In genomic region chr17:81365148-81365600, GRCh38 we compare ENCODE assay signal across 8 cellular contexts. TPM values are rescaled to one million over a fixed set of nuclear protein-coding genes. Genes with fewer than 3 reads are reported as not detected.
A peak's percentile ranks its signal among the peaks of the same experiment; 100 is the strongest.
DNase-seq lines count a peak whose midpoint lies in the region; ATAC-seq and TF ChIP-seq lines count a peak whose summit lies in the region.

No MANE protein-coding gene starts in this region.

- H3K4me3 Mint-ChIP-seq in activated naive CD8-positive, alpha-beta T cell, result peak overlapping the region; percentile 46

- H3K36me3 Mint-ChIP-seq in activated naive CD8-positive, alpha-beta T cell, result no peaks in the 10 kb centered on the region

- peak overlapping the region; percentile 12 to 27 for H3K4me3 ChIP-seq in right atrium auricular region
- peak overlapping the region; percentile 42 for H3K4me3 ChIP-seq in skeletal muscle satellite cell (ENCODE audit: low read length)
- no peak overlapping the region for H3K4me3 ChIP-seq in HAP-1

- H3K9me3 ChIP-seq in right atrium auricular region (no peaks in the 10 kb centered on the region), skeletal muscle satellite cell (replicated peaks; ENCODE audit: low read length) (no peaks in the 10 kb centered on the region), HAP-1 (no peaks in the 10 kb centered on the region)

- no peaks in the 10 kb centered on the region for H3K9me3 Mint-ChIP-seq in activated naive CD8-positive, alpha-beta T cell (ENCODE audit: low read depth)

- H3K4me1 ChIP-seq in right atrium auricular region (peaks cover 0 to 19% of the 10 kb centered on the region in 2 donors), skeletal muscle satellite cell (ENCODE audit: control insufficient read depth, insufficient read depth, low read length) (peaks cover 16% of the 10 kb centered on the region), HAP-1 (peaks cover 6% of the 10 kb centered on the region)

- H3K27me3 Mint-ChIP-seq in activated naive CD8-positive, alpha-beta T cell, result peaks cover 22% of the 10 kb centered on the region

- peaks cover 16% of the 10 kb centered on the region for H3K4me1 Mint-ChIP-seq in activated naive CD8-positive, alpha-beta T cell (ENCODE audit: low read depth)

- DNase-seq in Right ventricle myocardium inferior (ENCODE audit: missing footprints) (peak; percentile 68), cardiac septum (ENCODE audit: low spot score) (no peak), right atrium auricular region (ENCODE audit: low spot score) (peak; percentile 79), HAP-1 (ENCODE audit: low spot score in 2 of 2) (no peak)

- H3K4me2 ChIP-seq in skeletal muscle satellite cell (ENCODE audit: low read length), result peak overlapping the region; percentile 73

- in situ Hi-C loops in HAP-1 (cut with MboI; ENCODE audit: low sequenced_read_pairs), result no loop called here

- no peak overlapping the region for H3K27ac Mint-ChIP-seq in activated naive CD8-positive, alpha-beta T cell

- H3K27ac ChIP-seq in right atrium auricular region, result peak overlapping the region in 1 of 2 donors; percentile 12

- intact Hi-C loops in Right ventricle myocardium inferior (cut with DNase I) (no loop called here), cardiac septum (cut with DNase I) (no loop called here)

- H3K9ac ChIP-seq in skeletal muscle satellite cell (ENCODE audit: low read depth, low read length), result no peak overlapping the region

- TF ChIP-seq CTCF in right atrium auricular region (IDR thresholded peaks at IDR 0.05), result no peak

- H3K36me3 ChIP-seq in right atrium auricular region (no peaks in the 10 kb centered on the region), skeletal muscle satellite cell (ENCODE audit: insufficient read depth, low read length) (no peaks in the 10 kb centered on the region), HAP-1 (replicated peaks) (peaks cover 3% of the 10 kb centered on the region; the same call in 1 of the 2 replicates)

- ATAC-seq in Right ventricle myocardium inferior (peak; percentile 65), HG02938 (IDR thresholded peaks at IDR 0.05; ENCODE audit: unreplicated experiment) (no peak), HG03196 (IDR thresholded peaks at IDR 0.05; ENCODE audit: unreplicated experiment) (no peak)

- H3K27me3 ChIP-seq in right atrium auricular region (no peaks in the 10 kb centered on the region), skeletal muscle satellite cell (ENCODE audit: control insufficient read depth, insufficient read depth, low read length) (peaks cover 25% of the 10 kb centered on the region), HAP-1 (ENCODE audit: low read depth) (no peaks in the 10 kb centered on the region)

RNA-seq across cellular contexts. Expression of gene BAHCC1, which starts 30.1 kb away (rescaled TPM):
- total RNA-seq in Right ventricle myocardium inferior (9.9 TPM), cardiac septum (13.5 TPM), right atrium auricular region (10 to 100 TPM in 1 of 2 donors, 1 to 10 TPM in 1; 5.8 to 12.7 TPM)
- total RNA-seq in skeletal muscle satellite cell (2012; rRNA removed), result 7.9 and 8.3 TPM in 2 replicates

Comparison
In these comparisons a context has a peak if more than half of its experiments do, and no peak if none do; other contexts are left out.
1. DNase-seq: peak in Right ventricle myocardium inferior (single experiment) and right atrium auricular region (single experiment); none in cardiac septum (single experiment) and HAP-1 (0 of 2).